ENCODE assay signal across 8 cellular contexts in genomic region chr1:27556781-27557595, GRCh38. TPM values are rescaled to one million over a fixed set of nuclear protein-coding genes. Genes with fewer than 3 reads are reported as not detected.
DNase-seq lines count a peak whose midpoint lies in the region; ATAC-seq and TF ChIP-seq lines count a peak whose summit lies in the region.

No MANE protein-coding gene starts in this region.

- TF ChIP-seq CTCF in GM13976 (IDR thresholded peaks at IDR 0.05; ENCODE audit: borderline replicate concordance, control extremely low read depth, extremely low read depth, insufficient read depth, missing control alignments) (peak; percentile 90), lung (IDR thresholded peaks at IDR 0.05; ENCODE audit: control extremely low read depth, extremely low read depth) (peak; percentile 84)

- peaks cover 7% of the 10 kb centered on the region for H3K79me2 ChIP-seq in ACC112 (ENCODE audit: control insufficient read depth, insufficient read depth, low read length, unreplicated experiment)

- POLR2A ChIA-PET in activated CD4-positive, alpha-beta memory T cell treated with anti-CD3 and anti-CD28 coated beads, Interleukin-2, amount 10 ng/mL, durations not matched to agents 7 days and 5 days (lab: Charles Lee), result interaction anchor here (0.7 to 3.1 kb wide), 24 partner anchors 11 to 402 kb away, joined by 3 to 25 read pairs (median 4); partner anchors contain the start of genes AHDC1, IFI6, SLC9A1 and WASF2

- no peaks in the 10 kb centered on the region for H3K9me3 ChIP-seq in lung (ENCODE audit: control insufficient read depth in 2 of 2, insufficient read depth in 1 of 2, low read length in 1 of 2)

- H3K27ac Mint-ChIP-seq in activated CD4-positive, alpha-beta memory T cell treated with anti-CD3 and anti-CD28 coated beads, Interleukin-2, amount 10 ng/mL, durations not matched to agents 7 days and 5 days, result peak overlapping the region; percentile 82

- peak overlapping the region; percentile 20 for H3K27ac ChIP-seq in ACC112 (ENCODE audit: low read depth, low read length)
- peak overlapping the region; percentile 78 to 86 for H3K27ac ChIP-seq in lung (ENCODE audit: low read depth in 1 of 2, low read length in 1 of 2)

- H2AFZ ChIP-seq in ACC112 (ENCODE audit: low read length, unreplicated experiment), result no peak overlapping the region

- no peaks in the 10 kb centered on the region for H3K9me3 Mint-ChIP-seq in activated CD4-positive, alpha-beta memory T cell treated with anti-CD3 and anti-CD28 coated beads, Interleukin-2, amount 10 ng/mL, durations not matched to agents 7 days and 5 days

- in situ Hi-C loops in GM13976 (cut with MboI; ENCODE audit: low sequenced_read_pairs, unreplicated experiment), result no loop called here

- peak; percentile 95 for DNase-seq in GM13976 (ENCODE audit: low spot score)
- DNase-seq in NCI-H460 (ENCODE audit: extremely low read depth, low read depth), result peak; percentile 74
- peak; percentile 79 for DNase-seq in activated CD4-positive, alpha-beta memory T cell treated with anti-CD3 and anti-CD28 coated beads, Interleukin-2, amount 10 ng/mL, durations not matched to agents 7 days and 5 days
- DNase-seq in effector CD4-positive, alpha-beta T cell, result peak; percentile 67
- peak; percentile 95 for DNase-seq in lung (ENCODE audit: low spot score)
- DNase-seq in stimulated activated CD4-positive, alpha-beta T cell treated with anti-CD3 and anti-CD28 coated beads, TNF-alpha, amount 100 ng/mL, for 24 hours (ENCODE audit: low read depth in 3 of 3), result peak; percentile 51 to 69 (median 60)

- CTCF ChIA-PET in activated CD4-positive, alpha-beta memory T cell treated with anti-CD3 and anti-CD28 coated beads, Interleukin-2, amount 10 ng/mL, durations not matched to agents 7 days and 5 days (lab: Charles Lee), result interaction anchor here (0.6 to 6.1 kb wide), 53 partner anchors 8 to 942 kb away, joined by 3 to 82 read pairs (median 4); partner anchors contain the start of genes AHDC1, FAM76A, IFI6 and STX12

- H3K4me3 Mint-ChIP-seq in activated CD4-positive, alpha-beta memory T cell treated with anti-CD3 and anti-CD28 coated beads, Interleukin-2, amount 10 ng/mL, durations not matched to agents 7 days and 5 days, result peak overlapping the region; percentile 34

- H3K27me3 ChIP-seq in ACC112 (ENCODE audit: insufficient read depth, low read length) (no peaks in the 10 kb centered on the region), lung (ENCODE audit: control insufficient read depth, insufficient read depth) (no peaks in the 10 kb centered on the region)

- H3K36me3 Mint-ChIP-seq in activated CD4-positive, alpha-beta memory T cell treated with anti-CD3 and anti-CD28 coated beads, Interleukin-2, amount 10 ng/mL, durations not matched to agents 7 days and 5 days (ENCODE audit: low read depth), result no peaks in the 10 kb centered on the region

- H3K4me1 Mint-ChIP-seq in activated CD4-positive, alpha-beta memory T cell treated with anti-CD3 and anti-CD28 coated beads, Interleukin-2, amount 10 ng/mL, durations not matched to agents 7 days and 5 days, result peaks cover 34% of the 10 kb centered on the region

- H3K4me3 ChIP-seq in ACC112 (ENCODE audit: low read depth, low read length) (0 out of 2 replicates have a peak overlapping the region, but pooled peaks have one; percentile 28), lung (no peak overlapping the region)

- H3K36me3 ChIP-seq in ACC112 (ENCODE audit: insufficient read depth, low read length) (no peaks in the 10 kb centered on the region), lung (ENCODE audit: control insufficient read depth in 2 of 2, insufficient read depth in 2 of 2, low read length in 2 of 2) (peaks cover 0 to 11% of the 10 kb centered on the region in 2 donors)

- H3K4me1 ChIP-seq in ACC112 (ENCODE audit: control insufficient read depth, insufficient read depth, low read length, unreplicated experiment), result peaks cover 28% of the 10 kb centered on the region
- peaks cover 9 to 12% of the 10 kb centered on the region in 2 donors for H3K4me1 ChIP-seq in lung (ENCODE audit: control insufficient read depth in 2 of 2, insufficient read depth in 2 of 2, low read length in 2 of 2)

- 6 to 12% methylated on average over 13 to 19 of the region's 19 CpGs for WGBS in lung, 2 donors

- no peaks in the 10 kb centered on the region for H3K27me3 Mint-ChIP-seq in activated CD4-positive, alpha-beta memory T cell treated with anti-CD3 and anti-CD28 coated beads, Interleukin-2, amount 10 ng/mL, durations not matched to agents 7 days and 5 days

- ATAC-seq in lung (ENCODE audit: insufficient read depth, low FRiP score) (peak; percentile 88), HG03175 (IDR thresholded peaks at IDR 0.05; ENCODE audit: unreplicated experiment) (no peak)

RNA-seq across cellular contexts. Expression of gene AHDC1, which starts 47.0 kb away (rescaled TPM):
- 1.5 and 1.7 TPM in 2 replicates for total RNA-seq in NCI-H460 (2014; rRNA removed; shearing (Covaris generic))
- polyA plus RNA-seq in NCI-H460 (2014; cell fraction: nucleus; rRNA removed), result 0.99 and 2.3 TPM in 2 replicates
- total RNA-seq in activated CD4-positive, alpha-beta memory T cell treated with anti-CD3 and anti-CD28 coated beads, Interleukin-2, amount 10 ng/mL, durations not matched to agents 7 days and 5 days, result 10 to 100 TPM; 16.9 to 18.9 TPM
- 10 to 100 TPM; 31.8 to 37.9 TPM for total RNA-seq in lung
- polyA plus RNA-seq in lung, result 10 to 100 TPM; 10.3 to 11.8 TPM
